ENCODE assay signal across 3 cellular contexts in the genomic region with DNA sequence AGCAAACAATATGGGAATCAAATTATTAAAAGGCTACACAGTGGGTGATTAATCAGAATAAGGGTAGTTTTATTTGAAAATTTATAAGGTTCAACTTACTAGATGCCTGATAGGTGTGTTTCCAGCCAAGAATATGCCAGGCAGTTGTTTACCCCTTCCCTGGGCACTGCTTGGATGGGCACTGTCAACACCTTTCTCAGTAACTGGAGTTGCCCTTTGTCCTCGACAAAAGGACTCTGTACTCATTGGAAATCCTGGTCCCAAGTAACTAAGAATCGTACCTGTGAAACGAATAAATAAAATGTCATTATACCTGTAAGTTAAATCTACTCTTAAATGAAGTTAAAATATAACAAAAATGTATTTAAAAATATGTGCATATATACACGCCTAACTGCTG.
TF ChIP-seq lines count a peak whose summit lies in the region.

No MANE protein-coding gene starts in this region.

TF ChIP-seq in liver, 16 proteins besides CTCF, POLR2A, EP300 and RAD21:
- TF ChIP-seq NR2F2 (IDR thresholded peaks at IDR 0.05) (no peak), ATF3 (IDR thresholded peaks at IDR 0.05) (no peak), JUND (IDR thresholded peaks at IDR 0.05) (no peak), RXRA (IDR thresholded peaks at IDR 0.05) (peak in 1 of 2 donors; percentile 17), HNF4A (conservative IDR thresholded peaks at IDR 0.05) (peak; percentile 71 to 87), FOXA2 (IDR thresholded peaks at IDR 0.05) (no peak), TAF1 (conservative IDR thresholded peaks at IDR 0.05) (no peak), FOXA1 (IDR thresholded peaks at IDR 0.05) (no peak), HNF4G (IDR thresholded peaks at IDR 0.05) (peak; percentile 38), GABPA (IDR thresholded peaks at IDR 0.05 in 1 of 2, conservative IDR thresholded peaks at IDR 0.05 in 1 of 2) (no peak), EGR1 (IDR thresholded peaks at IDR 0.05; ENCODE audit: low read depth in 2 of 2) (no peak), ZBTB33 (IDR thresholded peaks at IDR 0.05) (no peak), SP1 (IDR thresholded peaks at IDR 0.05) (peak; percentile 12), YY1 (IDR thresholded peaks at IDR 0.05) (no peak)
- TF ChIP-seq, protein P1, sequence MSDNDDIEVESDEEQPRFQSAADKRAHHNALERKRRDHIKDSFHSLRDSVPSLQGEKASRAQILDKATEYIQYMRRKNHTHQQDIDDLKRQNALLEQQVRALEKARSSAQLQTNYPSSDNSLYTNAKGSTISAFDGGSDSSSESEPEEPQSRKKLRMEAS (IDR thresholded peaks at IDR 0.05), result no peak
- TF ChIP-seq, protein P2, sequence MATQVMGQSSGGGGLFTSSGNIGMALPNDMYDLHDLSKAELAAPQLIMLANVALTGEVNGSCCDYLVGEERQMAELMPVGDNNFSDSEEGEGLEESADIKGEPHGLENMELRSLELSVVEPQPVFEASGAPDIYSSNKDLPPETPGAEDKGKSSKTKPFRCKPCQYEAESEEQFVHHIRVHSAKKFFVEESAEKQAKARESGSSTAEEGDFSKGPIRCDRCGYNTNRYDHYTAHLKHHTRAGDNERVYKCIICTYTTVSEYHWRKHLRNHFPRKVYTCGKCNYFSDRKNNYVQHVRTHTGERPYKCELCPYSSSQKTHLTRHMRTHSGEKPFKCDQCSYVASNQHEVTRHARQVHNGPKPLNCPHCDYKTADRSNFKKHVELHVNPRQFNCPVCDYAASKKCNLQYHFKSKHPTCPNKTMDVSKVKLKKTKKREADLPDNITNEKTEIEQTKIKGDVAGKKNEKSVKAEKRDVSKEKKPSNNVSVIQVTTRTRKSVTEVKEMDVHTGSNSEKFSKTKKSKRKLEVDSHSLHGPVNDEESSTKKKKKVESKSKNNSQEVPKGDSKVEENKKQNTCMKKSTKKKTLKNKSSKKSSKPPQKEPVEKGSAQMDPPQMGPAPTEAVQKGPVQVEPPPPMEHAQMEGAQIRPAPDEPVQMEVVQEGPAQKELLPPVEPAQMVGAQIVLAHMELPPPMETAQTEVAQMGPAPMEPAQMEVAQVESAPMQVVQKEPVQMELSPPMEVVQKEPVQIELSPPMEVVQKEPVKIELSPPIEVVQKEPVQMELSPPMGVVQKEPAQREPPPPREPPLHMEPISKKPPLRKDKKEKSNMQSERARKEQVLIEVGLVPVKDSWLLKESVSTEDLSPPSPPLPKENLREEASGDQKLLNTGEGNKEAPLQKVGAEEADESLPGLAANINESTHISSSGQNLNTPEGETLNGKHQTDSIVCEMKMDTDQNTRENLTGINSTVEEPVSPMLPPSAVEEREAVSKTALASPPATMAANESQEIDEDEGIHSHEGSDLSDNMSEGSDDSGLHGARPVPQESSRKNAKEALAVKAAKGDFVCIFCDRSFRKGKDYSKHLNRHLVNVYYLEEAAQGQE (IDR thresholded peaks at IDR 0.05), result no peak

TF ChIP-seq in HepG2, 621 proteins besides CTCF, POLR2A, EP300 and RAD21:
- TF ChIP-seq ZNF343 (CRISPR knock-in tag; IDR thresholded peaks at IDR 0.05) (no peak), CEBPZ (IDR thresholded peaks at IDR 0.05; ENCODE audit: low read length) (no peak), ARNTL (CRISPR knock-in tag; IDR thresholded peaks at IDR 0.05) (no peak), PHF20 (CRISPR knock-in tag; IDR thresholded peaks at IDR 0.05) (no peak), SKIL (CRISPR knock-in tag; IDR thresholded peaks at IDR 0.05; ENCODE audit: borderline replicate concordance) (no peak), ZNF652 (CRISPR knock-in tag; IDR thresholded peaks at IDR 0.05; ENCODE audit: borderline replicate concordance, low read depth) (no peak), SSRP1 (CRISPR knock-in tag; IDR thresholded peaks at IDR 0.05) (no peak), NCOA5 (CRISPR knock-in tag; IDR thresholded peaks at IDR 0.05) (no peak), ZFP82 (CRISPR knock-in tag; IDR thresholded peaks at IDR 0.05; ENCODE audit: borderline replicate concordance) (no peak), GATAD2A (CRISPR knock-in tag; IDR thresholded peaks at IDR 0.05) (no peak), ZNF558 (CRISPR knock-in tag; IDR thresholded peaks at IDR 0.05; ENCODE audit: borderline replicate concordance) (no peak), ZNF792 (CRISPR knock-in tag; IDR thresholded peaks at IDR 0.05) (no peak), TBX2 (CRISPR knock-in tag; IDR thresholded peaks at IDR 0.05; ENCODE audit: borderline replicate concordance) (no peak), ZKSCAN1 (IDR thresholded peaks at IDR 0.05; ENCODE audit: low read length) (no peak), ZSCAN5A (CRISPR knock-in tag; IDR thresholded peaks at IDR 0.05; ENCODE audit: borderline replicate concordance) (no peak), ZNF572 (CRISPR knock-in tag; IDR thresholded peaks at IDR 0.05) (no peak)

TF ChIP-seq in K562, 482 proteins besides CTCF, POLR2A, EP300 and RAD21 (continues in another document):
- TF ChIP-seq IFI16 (CRISPR knock-in tag; IDR thresholded peaks at IDR 0.05) (no peak), PRDM10 (IDR thresholded peaks at IDR 0.05; ENCODE audit: partially characterized antibody) (no peak), AFF1 (IDR thresholded peaks at IDR 0.05; ENCODE audit: low read depth in 1 of 2, partially characterized antibody in 2 of 2) (no peak), SMAD1 (IDR thresholded peaks at IDR 0.05; ENCODE audit: low read depth, low read length, partially characterized antibody) (no peak), NCOA2 (IDR thresholded peaks at IDR 0.05; ENCODE audit: partially characterized antibody in 2 of 2) (no peak), ETV5 (CRISPR knock-in tag; IDR thresholded peaks at IDR 0.05; ENCODE audit: low read depth) (no peak), E4F1 (CRISPR knock-in tag; IDR thresholded peaks at IDR 0.05; ENCODE audit: borderline replicate concordance) (no peak), ZNF354B (CRISPR knock-in tag; IDR thresholded peaks at IDR 0.05) (no peak), RERE (CRISPR knock-in tag; IDR thresholded peaks at IDR 0.05; ENCODE audit: borderline replicate concordance) (no peak), CBX1 (IDR thresholded peaks at IDR 0.05; ENCODE audit: low read depth) (no peak), ZNF134 (CRISPR knock-in tag; conservative IDR thresholded peaks at IDR 0.05) (no peak), PCBP1 (IDR thresholded peaks at IDR 0.05; ENCODE audit: low read depth, low read length, poor library complexity, severe bottlenecking) (no peak), PRPF4 (IDR thresholded peaks at IDR 0.05; ENCODE audit: insufficient read depth, low read depth, low read length, poor library complexity, severe bottlenecking) (no peak), FOXJ2 (tag; IDR thresholded peaks at IDR 0.05) (no peak), THRA (IDR thresholded peaks at IDR 0.05) (no peak)
